ENCODE assay signal across 8 cellular contexts in the genomic region with DNA sequence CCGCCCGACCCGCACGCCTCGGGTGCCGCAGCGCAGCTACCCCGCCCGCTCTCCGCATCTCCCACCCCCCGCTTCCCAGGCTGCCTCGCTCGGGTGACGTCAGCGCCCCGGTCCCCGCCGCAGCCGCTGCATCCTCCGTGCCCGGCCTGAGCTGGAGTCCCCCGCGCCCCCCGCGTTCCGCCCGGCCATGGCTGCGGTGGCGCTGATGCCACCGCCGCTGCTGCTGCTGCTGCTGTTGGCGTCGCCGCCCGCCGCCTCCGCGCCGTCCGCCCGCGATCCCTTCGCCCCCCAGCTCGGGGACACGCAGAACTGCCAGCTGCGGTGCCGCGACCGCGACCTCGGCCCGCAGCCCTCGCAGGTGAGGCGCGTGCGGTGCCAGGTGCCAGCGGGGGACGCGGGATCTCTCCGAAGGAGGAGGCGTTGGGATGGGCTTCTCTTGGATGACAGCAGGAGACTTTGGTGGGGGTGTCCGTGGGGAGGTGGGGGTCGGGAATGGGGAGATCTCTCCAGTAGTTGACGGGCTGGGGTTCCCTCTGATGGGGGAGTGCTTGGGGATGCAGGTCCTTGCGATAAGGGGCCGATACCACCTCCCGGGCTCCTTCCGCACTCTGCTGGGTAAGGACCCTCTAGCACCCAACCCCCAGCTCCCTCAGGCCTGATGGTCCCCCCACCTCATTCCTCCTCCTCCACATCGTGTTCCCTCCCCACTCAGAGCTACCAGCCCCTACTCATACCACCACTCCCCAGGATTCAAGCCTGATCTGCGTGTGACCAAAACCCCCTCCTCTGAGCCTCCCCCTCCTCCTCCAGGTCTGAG. TPM values are rescaled to one million over a fixed set of nuclear protein-coding genes. Genes with fewer than 3 reads are reported as not detected.
DNase-seq lines count a peak whose midpoint lies in the region; TF ChIP-seq lines count a peak whose summit lies in the region.

Gene TMEM59L (plus strand): TSS at position 99 of the 817 bp plus-strand sequence. CDS start 89 bp downstream, at position 188.

- peaks cover 41% of the 10 kb centered on the region for H3K27me3 ChIP-seq in MG63
- H3K27me3 ChIP-seq in iPS-20b (ENCODE audit: insufficient read depth, low read length): peaks cover 95% of the 10 kb centered on the region
- peaks cover 66% of the 10 kb centered on the region for H3K27me3 ChIP-seq in adrenal gland

- DNase-seq in C1 segment of cervical spinal cord (lab: John Stamatoyannopoulos, UW) (peak in 10 of 14 donors; percentile 7 to 45 (median 24)), MG63 (no peak), adrenal gland (no peak), SIG-M5 treated with dmso at 0.1 percent for 504 hours (lab: John Stamatoyannopoulos, UW; ENCODE audit: unreplicated experiment) (no peak), GOT3 (lab: John Stamatoyannopoulos, UW) (no peak)
- peak; percentile 24 for DNase-seq in stimulated activated naive CD4-positive, alpha-beta T cell treated with Interleukin-2 at 50 U/mL for 16 hours (lab: John Stamatoyannopoulos, UW)

- no peaks in the 10 kb centered on the region for H3K9me3 ChIP-seq in MG63
- no peaks in the 10 kb centered on the region for H3K9me3 ChIP-seq in iPS-20b (ENCODE audit: insufficient read depth, low read depth, low read length)
- H3K9me3 ChIP-seq in adrenal gland (replicated peaks in 1 of 3): no peaks in the 10 kb centered on the region

- TF ChIP-seq CTCF in adrenal gland (IDR thresholded peaks at IDR 0.05): no peak

- H3K4me1 ChIP-seq in iPS-20b (ENCODE audit: insufficient read depth, low read length) (peaks cover 13% of the 10 kb centered on the region; the same call in 1 of the 2 replicates), adrenal gland (replicated peaks in 1 of 2) (peaks cover 4 to 26% of the 10 kb centered on the region in 2 donors)

- 3 to 20% (median 4%) methylated on average over 5 to 70 of the region's 70 CpGs for WGBS in adrenal gland, 4 donors

- H3K36me3 ChIP-seq in MG63: no peaks in the 10 kb centered on the region
- no peaks in the 10 kb centered on the region for H3K36me3 ChIP-seq in iPS-20b (ENCODE audit: insufficient read depth, low read depth, low read length)
- no peaks in the 10 kb centered on the region for H3K36me3 ChIP-seq in adrenal gland (replicated peaks in 1 of 2)

- no peak for TF ChIP-seq POLR2A in adrenal gland (IDR thresholded peaks at IDR 0.05)

- H3K27ac ChIP-seq in angular gyrus (ENCODE audit: low read depth, low read length): peak within 1 kb of the TSS; percentile 79
- no peak within 1 kb of the TSS for H3K27ac ChIP-seq in iPS-20b (ENCODE audit: low read length)
- no peak within 1 kb of the TSS for H3K27ac ChIP-seq in adrenal gland

- H3K9ac ChIP-seq in iPS-20b (ENCODE audit: low read depth, low read length): no peak within 1 kb of the TSS

- peak within 1 kb of the TSS; percentile 24 for H3K4me3 ChIP-seq in MG63
- H3K4me3 ChIP-seq in iPS-20b (ENCODE audit: low read length): peak within 1 kb of the TSS; percentile 49
- peak within 1 kb of the TSS in 1 of 4 donors; percentile 60 for H3K4me3 ChIP-seq in adrenal gland

- intact Hi-C loops in adrenal gland (cut with DNase I): no loop called here

RNA-seq across cellular contexts. Expression of gene TMEM59L, which starts in this region (rescaled TPM):
- total RNA-seq in MG63 (2014; rRNA removed; shearing (Covaris generic); ENCODE audit: low replicate concordance): 0.36 TPM in 1 of 2 replicates, not detected in the other
- 10 to 100 TPM in 2 of 8 donors, 1 to 10 TPM in 6; 2.9 to 13.9 (median 5.9) TPM for total RNA-seq in adrenal gland
- polyA plus RNA-seq in adrenal gland: 10 to 100 TPM in 1 of 3 donors, 1 to 10 TPM in 2; 1.9 to 14.5 (median 5.5) TPM

Comparison
In these comparisons a context has a peak if more than half of its experiments do, and no peak if none do; other contexts are left out.
1. DNase-seq: peak in C1 segment of cervical spinal cord (10 of 14) and stimulated activated naive CD4-positive, alpha-beta T cell treated with Interleukin-2 at 50 U/mL for 16 hours (single experiment); none in MG63 (single experiment), adrenal gland (0 of 7), SIG-M5 treated with dmso at 0.1 percent for 504 hours (single experiment) and GOT3 (single experiment).